Comparison of ENCODE assay signal across 8 cellular contexts in the genomic region with DNA sequence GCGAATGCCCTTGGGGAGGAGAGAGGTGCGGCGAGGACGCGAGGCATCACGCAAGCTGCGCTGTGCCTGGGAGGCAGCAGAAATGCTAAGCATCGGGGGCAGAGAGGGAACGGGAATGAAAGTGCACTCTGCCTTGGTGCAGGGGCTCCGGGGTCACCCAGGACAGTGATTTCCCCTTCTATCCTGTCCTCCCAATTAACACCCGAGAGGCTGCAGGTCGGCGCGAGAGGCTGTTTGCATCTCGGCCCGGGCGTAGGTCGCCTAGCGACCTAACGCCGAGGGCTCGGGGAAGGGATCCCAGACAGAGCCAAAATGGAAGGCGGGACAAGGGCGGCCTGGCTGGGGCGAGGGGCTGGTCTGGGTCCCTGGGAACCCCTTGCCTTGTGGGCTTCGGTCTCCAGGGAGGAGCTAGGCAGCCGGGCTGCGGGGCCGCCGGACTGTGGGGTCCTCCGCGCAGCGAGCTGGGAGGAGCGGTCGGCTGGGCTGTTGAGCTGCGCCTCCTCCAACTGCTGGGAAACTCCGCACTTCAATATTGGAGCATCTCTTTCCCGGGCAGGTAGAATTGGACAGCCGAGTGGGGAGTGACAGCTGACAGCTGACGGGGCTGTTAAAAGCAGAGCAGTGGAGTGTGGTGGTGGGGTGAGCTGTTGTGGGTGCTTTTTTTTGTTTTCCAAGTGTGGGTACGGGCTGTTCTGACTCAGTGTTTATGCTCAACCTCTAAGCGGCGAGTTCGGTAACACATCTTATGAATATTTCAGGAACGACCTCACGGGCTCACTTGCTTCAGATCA. TPM values are rescaled to one million over a fixed set of nuclear protein-coding genes. Genes with fewer than 3 reads are reported as not detected.
DNase-seq lines count a peak whose midpoint lies in the region; ATAC-seq, FAIRE-seq and TF ChIP-seq lines count a peak whose summit lies in the region.

No MANE protein-coding gene starts in this region.

- FAIRE-seq in HTR-8/SVneo (lab: Jason Lieb, UNC) = peak; percentile 60

- H3K36me3 Mint-ChIP-seq in activated T-cell treated with anti-CD3 and anti-CD28 coated beads, Interleukin-2, amount 50 U/mL, for 4 hours (ENCODE audit: insufficient read depth) = no peaks in the 10 kb centered on the region
- no peaks in the 10 kb centered on the region for H3K36me3 Mint-ChIP-seq in progenitor cell of endocrine pancreas (ENCODE audit: insufficient read depth)

- peaks cover 30% of the 10 kb centered on the region for H3K4me1 Mint-ChIP-seq in activated T-cell treated with anti-CD3 and anti-CD28 coated beads, Interleukin-2, amount 50 U/mL, for 4 hours (ENCODE audit: low read depth)
- H3K4me1 Mint-ChIP-seq in progenitor cell of endocrine pancreas (ENCODE audit: low read depth) = peaks cover 9% of the 10 kb centered on the region

- no peak overlapping the region for H3K27ac Mint-ChIP-seq in progenitor cell of endocrine pancreas

- DNase-seq in AG08396 (ENCODE audit: low spot score) = peak; percentile 29
- DNase-seq in HTR-8/SVneo (ENCODE audit: insufficient read length, low spot score) = peak; percentile 15
- DNase-seq in activated T-cell treated with anti-CD3 and anti-CD28 coated beads, Interleukin-2, amount 50 U/mL, for 4 hours = peak; percentile 38
- peak; percentile 26 for DNase-seq in germinal center (ENCODE audit: low spot score)
- peak; percentile 25 for DNase-seq in progenitor cell of endocrine pancreas (ENCODE audit: low spot score, unreplicated experiment)
- no peak for DNase-seq in SHP77 treated with DMSO at 0.1 percent for 48 hours (lab: John Stamatoyannopoulos, UW)

- no peaks in the 10 kb centered on the region for H3K9me3 Mint-ChIP-seq in activated T-cell treated with anti-CD3 and anti-CD28 coated beads, Interleukin-2, amount 50 U/mL, for 4 hours
- no peaks in the 10 kb centered on the region for H3K9me3 Mint-ChIP-seq in progenitor cell of endocrine pancreas (ENCODE audit: low read depth)

- TF ChIP-seq CTCF in progenitor cell of endocrine pancreas (IDR thresholded peaks at IDR 0.05; ENCODE audit: unreplicated experiment) = no peak

- peaks cover 75% of the 10 kb centered on the region for H3K27me3 Mint-ChIP-seq in activated T-cell treated with anti-CD3 and anti-CD28 coated beads, Interleukin-2, amount 50 U/mL, for 4 hours (ENCODE audit: low read depth)
- peaks cover 87% of the 10 kb centered on the region for H3K27me3 Mint-ChIP-seq in progenitor cell of endocrine pancreas

- ATAC-seq in GM19035 (IDR thresholded peaks at IDR 0.05; ENCODE audit: unreplicated experiment) (peak; percentile 34), GM21825 (IDR thresholded peaks at IDR 0.05; ENCODE audit: unreplicated experiment) (no peak)
- peak; percentile 84 to 85 for ATAC-seq in activated T-cell treated with anti-CD3 and anti-CD28 coated beads, Interleukin-2, amount 50 U/mL, for 4 hours

- peak overlapping the region; percentile 78 for H3K4me3 Mint-ChIP-seq in activated T-cell treated with anti-CD3 and anti-CD28 coated beads, Interleukin-2, amount 50 U/mL, for 4 hours
- H3K4me3 Mint-ChIP-seq in progenitor cell of endocrine pancreas (ENCODE audit: low read depth) = peak overlapping the region; percentile 72

RNA-seq across cellular contexts. Expression of a gene that starts 0.7 kb away (rescaled TPM):
- not detected for total RNA-seq in activated T-cell treated with anti-CD3 and anti-CD28 coated beads, Interleukin-2, amount 50 U/mL, for 4 hours
- 0.53 and 0.55 TPM in 2 replicates for total RNA-seq in progenitor cell of endocrine pancreas

RNA-seq across cellular contexts. Expression of a gene that starts 26.1 kb away (rescaled TPM):
- 10 to 100 TPM; 17.8 to 22.2 (median 20.8) TPM for total RNA-seq in activated T-cell treated with anti-CD3 and anti-CD28 coated beads, Interleukin-2, amount 50 U/mL, for 4 hours
- 6.9 and 8.1 TPM in 2 replicates for total RNA-seq in progenitor cell of endocrine pancreas
